ENCODE assay signal across 25 cellular contexts in genomic region chr12:46084666-46085631, GRCh38.
"Had no signal": no experiment of that assay in that cellular context is flagged by ENCODE, and none has a peak within 500 bp of the region (broad histone marks: within the 10 kb centered on the region; RNA-seq: fewer than 3 reads in every experiment).

No MANE protein-coding gene starts in this region.

- FAIRE-seq: kidney, small intestine had no signal

- H3K4me3 ChIP-seq: coronary artery, heart right ventricle, lower lobe of right lung, stomach, suprapubic skin, tibial nerve had no signal

- H3K36me3 ChIP-seq: heart right ventricle, lower lobe of right lung, stomach, suprapubic skin, tibial nerve had no signal

- H3K9me3 ChIP-seq: lower lobe of right lung had no signal

- DNase-seq: activated B cell treated with CpG ODN at 0.5 μM for 24 hours; activated CD4-positive, alpha-beta T cell treated with anti-CD3 and anti-CD28 coated beads for 36 hours; activated CD4-positive, alpha-beta T cell treated with anti-CD3 and anti-CD28 coated beads, Interleukin-2, amount 50 U/mL, for 48 hours; activated CD8-positive, alpha-beta memory T cell treated with anti-CD3 and anti-CD28 coated beads, Interleukin-2, amount 50 U/mL, for 48 hours; activated effector memory CD4-positive, alpha-beta T cell treated with Interleukin-2 at 50 U/mL for 16 hours; activated naive CD4-positive, alpha-beta T cell treated with anti-CD3 and anti-CD28 coated beads for 36 hours; activated naive CD8-positive, alpha-beta T cell treated with anti-CD3 and anti-CD28 coated beads, Interleukin-2, amount 10 ng/mL, durations not matched to agents 7 days and 5 days; activated T-cell treated with anti-CD3 and anti-CD28 coated beads, Interleukin-2, amount 50 U/mL, for 48 hours; amygdala; cerebellar nuclear complex; heart right ventricle; kidney; lower lobe of right lung; naive thymus-derived CD4-positive, alpha-beta T cell; occipital lobe; small intestine; stimulated activated CD4-positive, alpha-beta T cell treated with anti-CD3 and anti-CD28 coated beads, Interleukin-2, amount 100 ng/mL, for 24 hours; stomach; T1000 had no signal

- ATAC-seq: activated CD4-positive, alpha-beta T cell treated with anti-CD3 and anti-CD28 coated beads for 36 hours; heart right ventricle; left lobe of liver; lower lobe of right lung; naive thymus-derived CD4-positive, alpha-beta T cell; sciatic nerve; stimulated activated memory B cell treated with anti-CD40 and anti-IgM and Interleukin-4, amounts not matched to agents 10 μg/mL and 1 μg/mL and 100 μg/mL, for 72 hours had no signal

- H3K27me3 ChIP-seq: stomach, suprapubic skin, tibial nerve had no signal

- H3K27ac ChIP-seq: coronary artery, heart right ventricle, lower lobe of right lung, stomach, suprapubic skin, tibial nerve had no signal

- H3K4me1 ChIP-seq: heart right ventricle, lower lobe of right lung, stomach, suprapubic skin, tibial nerve had no signal
